Comparison of ENCODE assay signal across 1 cellular context in genomic region chr4:82957045-82957444, GRCh38.
TF ChIP-seq lines count a peak whose summit lies in the region.

No MANE protein-coding gene starts in this region.

TF ChIP-seq in HCT116, 20 proteins besides CTCF, POLR2A, EP300 and RAD21:
- no peak for TF ChIP-seq EGR1 (IDR thresholded peaks at IDR 0.05; ENCODE audit: low read depth)
- TF ChIP-seq FOSL1 (IDR thresholded peaks at IDR 0.05; ENCODE audit: low read depth) = 0 out of 2 replicates have a peak, but pooled peaks have one; percentile 1
